In genomic region chr4:171948038-171948437, GRCh38 we compare ENCODE assay signal across 29 cellular contexts.
"Had no signal": no experiment of that assay in that cellular context is flagged by ENCODE, and none has a peak within 500 bp of the region (broad histone marks: within the 10 kb centered on the region; RNA-seq: fewer than 3 reads in every experiment).

No MANE protein-coding gene starts in this region.

- DNase-seq: activated effector memory CD4-positive, alpha-beta T cell treated with anti-CD3 and anti-CD28 coated beads, Interleukin-2, amount 50 U/mL, for 16 hours; activated effector memory CD4-positive, alpha-beta T cell treated with Interleukin-2 at 50 U/mL for 16 hours; activated gamma-delta T cell; activated gamma-delta T cell treated with Interleukin-2 at 50 U/mL for 16 hours; activated naive CD4-positive, alpha-beta T cell; activated naive CD4-positive, alpha-beta T cell treated with anti-CD3 and anti-CD28 coated beads for 36 hours; activated naive CD4-positive, alpha-beta T cell treated with anti-CD3 and anti-CD28 coated beads, Interleukin-2, amount 10 ng/mL, durations not matched to agents 7 days and 5 days; activated naive CD4-positive, alpha-beta T cell treated with anti-CD3 and anti-CD28 coated beads, Interleukin-2, amount 50 U/mL, for 16 hours; activated naive CD4-positive, alpha-beta T cell treated with Interleukin-2 at 50 U/mL for 16 hours; activated naive CD8-positive, alpha-beta T cell treated with anti-CD3 and anti-CD28 coated beads for 36 hours; activated naive CD8-positive, alpha-beta T cell treated with anti-CD3 and anti-CD28 coated beads, Interleukin-2, amount 10 ng/mL, durations not matched to agents 7 days and 5 days; activated naive CD8-positive, alpha-beta T cell treated with anti-CD3 and anti-CD28 coated beads, Interleukin-2, amount 50 U/mL, for 24 hours; activated T-cell treated with anti-CD3 and anti-CD28 coated beads, Interleukin-2, amount 50 U/mL, for 1 hour; activated T-cell treated with anti-CD3 and anti-CD28 coated beads, Interleukin-2, amount 50 U/mL, for 24 hours; activated T-cell treated with anti-CD3 and anti-CD28 coated beads, Interleukin-2, amount 50 U/mL, for 4 hours; activated T-cell treated with anti-CD3 and anti-CD28 coated beads, Interleukin-2, amount 50 U/mL, for 48 hours; activated T-cell treated with anti-CD3 and anti-CD28 coated beads, Interleukin-2, amount 50 U/mL, for 72 hours; adrenal gland; amniotic stem cell; amygdala; anterior cingulate cortex; aorta; body of pancreas; brain microvascular endothelial cell; central memory CD4-positive, alpha-beta T cell; cerebellar nuclear complex had no signal

- H3K27ac ChIP-seq: adrenal gland, ascending aorta, body of pancreas, brain microvascular endothelial cell, breast epithelium, cardiac muscle cell had no signal

- H3K36me3 ChIP-seq: adrenal gland, ascending aorta, brain microvascular endothelial cell, breast epithelium, cardiac muscle cell had no signal

- H3K9me3 ChIP-seq: adrenal gland, ascending aorta, body of pancreas, breast epithelium had no signal

- H3K4me3 ChIP-seq: adrenal gland, ascending aorta, body of pancreas, breast epithelium, cardiac muscle cell had no signal

- H3K27me3 ChIP-seq: adrenal gland, ascending aorta, body of pancreas, brain microvascular endothelial cell, breast epithelium, cardiac muscle cell had no signal
